In genomic region chr11:47847892-47848635, GRCh38 we compare ENCODE assay signal across 8 cellular contexts. TPM values are rescaled to one million over a fixed set of nuclear protein-coding genes. Genes with fewer than 3 reads are reported as not detected.
DNase-seq lines count a peak whose midpoint lies in the region; ATAC-seq and TF ChIP-seq lines count a peak whose summit lies in the region.

Gene NUP160 (minus strand): TSS chr11:47848350. CDS start chr11:47848318, 32 bp downstream.

- H3K9ac ChIP-seq in HUES48 (ENCODE audit: low read depth, low read length) (peak within 1 kb of the TSS; percentile 100), PC-3 (ENCODE audit: low read length) (peak within 1 kb of the TSS; percentile 92), mucosa of rectum (ENCODE audit: low read depth in 1 of 2, low read length in 2 of 2) (peak within 1 kb of the TSS; percentile 80 to 95)

- no peaks in the 10 kb centered on the region for H3K9me2 ChIP-seq in PC-3 (replicated peaks; ENCODE audit: low read length)

- H3K4me1 ChIP-seq in HUES48 (ENCODE audit: control insufficient read depth, insufficient read depth, low read length) (peaks cover 12% of the 10 kb centered on the region), PC-3 (ENCODE audit: insufficient read depth, low read length) (peaks cover 12% of the 10 kb centered on the region), esophagus (ENCODE audit: control insufficient read depth in 2 of 2, insufficient read depth in 2 of 2, low read length in 1 of 2) (peaks cover 0 to 2% of the 10 kb centered on the region in 2 donors), mucosa of rectum (ENCODE audit: control insufficient read depth in 2 of 2, insufficient read depth in 2 of 2, low read length in 2 of 2) (peaks cover 9 to 14% of the 10 kb centered on the region in 2 donors)

- H2AFZ ChIP-seq in PC-3 (ENCODE audit: low read length) = peak within 1 kb of the TSS; percentile 83

- peaks cover 48% of the 10 kb centered on the region for H3K79me2 ChIP-seq in PC-3 (ENCODE audit: low read length)

- H3K4me1 Mint-ChIP-seq in Calu3 (ENCODE audit: low read depth, unreplicated experiment) = peaks cover 22% of the 10 kb centered on the region
- H3K4me1 Mint-ChIP-seq in activated T-cell treated with anti-CD3 and anti-CD28 coated beads, Interleukin-2, amount 50 U/mL, for 24 hours (ENCODE audit: low read depth) = peaks cover 42% of the 10 kb centered on the region

- no TSS peak for BruUV-seq in Calu3 (replicated peaks; lab: Mats Ljungman, UMichigan)
- BruUV-seq in PC-3 (replicated peaks; lab: Mats Ljungman, UMichigan) = TSS peak; percentile 70

- peak within 1 kb of the TSS; percentile 87 for H3K4me3 Mint-ChIP-seq in Calu3 (ENCODE audit: low read depth, unreplicated experiment)
- H3K4me3 Mint-ChIP-seq in activated T-cell treated with anti-CD3 and anti-CD28 coated beads, Interleukin-2, amount 50 U/mL, for 24 hours = peak within 1 kb of the TSS; percentile 98

- H3K27me3 ChIP-seq in HUES48 (ENCODE audit: control insufficient read depth, insufficient read depth, low read length) (no peaks in the 10 kb centered on the region), PC-3 (ENCODE audit: low read length) (no peaks in the 10 kb centered on the region), esophagus (ENCODE audit: control insufficient read depth in 1 of 2, insufficient read depth in 2 of 2, low read length in 2 of 2) (no peaks in the 10 kb centered on the region), mucosa of rectum (ENCODE audit: control insufficient read depth in 2 of 2, insufficient read depth in 2 of 2, low read length in 2 of 2) (no peaks in the 10 kb centered on the region)

- H3K36me3 Mint-ChIP-seq in Calu3 (ENCODE audit: insufficient read depth, unreplicated experiment) = peaks cover 35% of the 10 kb centered on the region
- H3K36me3 Mint-ChIP-seq in activated T-cell treated with anti-CD3 and anti-CD28 coated beads, Interleukin-2, amount 50 U/mL, for 24 hours (ENCODE audit: low read depth) = peaks cover 35% of the 10 kb centered on the region

- H3K36me3 ChIP-seq in HUES48 (ENCODE audit: control insufficient read depth, insufficient read depth, low read length) (peaks cover 39% of the 10 kb centered on the region), PC-3 (ENCODE audit: low read depth, low read length) (peaks cover 14% of the 10 kb centered on the region), esophagus (ENCODE audit: control insufficient read depth in 2 of 2, insufficient read depth in 2 of 2, low read length in 1 of 2) (peaks cover 0 to 5% of the 10 kb centered on the region in 2 donors), mucosa of rectum (ENCODE audit: control insufficient read depth in 2 of 2, insufficient read depth in 2 of 2, low read length in 2 of 2) (peaks cover 7 to 12% of the 10 kb centered on the region in 2 donors)

- H3F3A ChIP-seq in PC-3 (ENCODE audit: low read length, unreplicated experiment) = no peaks in the 10 kb centered on the region

- no peaks in the 10 kb centered on the region for H3K9me3 Mint-ChIP-seq in Calu3 (ENCODE audit: low read depth, unreplicated experiment)
- H3K9me3 Mint-ChIP-seq in activated T-cell treated with anti-CD3 and anti-CD28 coated beads, Interleukin-2, amount 50 U/mL, for 24 hours = no peaks in the 10 kb centered on the region

- POLR2A ChIA-PET in PC-3 (lab: Charles Lee; ENCODE audit: unreplicated experiment) = interaction anchor here (0.6 kb wide), 2 partner anchors 22 to 1372 kb away, joined by 4 to 8 read pairs; no protein-coding TSS in a partner anchor

- H3K27ac ChIP-seq in HUES48 (ENCODE audit: low read depth, low read length) (peak within 1 kb of the TSS; percentile 98), PC-3 (ENCODE audit: low read length) (peak within 1 kb of the TSS; percentile 52), esophagus (ENCODE audit: low read depth in 2 of 2, low read length in 1 of 2) (peak within 1 kb of the TSS; percentile 94 to 97), mucosa of rectum (ENCODE audit: low read depth in 2 of 2, low read length in 2 of 2) (peak within 1 kb of the TSS; percentile 88 to 93)

- peak; percentile 80 for ATAC-seq in GM21390 (IDR thresholded peaks at IDR 0.05; ENCODE audit: unreplicated experiment)
- peak; percentile 89 for ATAC-seq in PC-3

- H3K4me2 ChIP-seq in PC-3 (ENCODE audit: low read length) = peak within 1 kb of the TSS; percentile 86

- peak within 1 kb of the TSS; percentile 89 for H3K27ac Mint-ChIP-seq in Calu3 (ENCODE audit: unreplicated experiment)
- peak within 1 kb of the TSS; percentile 99 for H3K27ac Mint-ChIP-seq in activated T-cell treated with anti-CD3 and anti-CD28 coated beads, Interleukin-2, amount 50 U/mL, for 24 hours

- TF ChIP-seq CTCF in Calu3 (IDR thresholded peaks at IDR 0.05; ENCODE audit: unreplicated experiment) (no peak), PC-3 (conservative IDR thresholded peaks at IDR 0.05; ENCODE audit: low read depth, low read length) (no peak)

- DNase-seq in Calu3 (peak; percentile 91), PC-3 (peak; percentile 61)
- DNase-seq in activated T-cell treated with anti-CD3 and anti-CD28 coated beads, Interleukin-2, amount 50 U/mL, for 24 hours = peak; percentile 96
- DNase-seq in stimulated activated CD8-positive, alpha-beta memory T cell treated with anti-CD3 and anti-CD28 coated beads, Interleukin-4, amount 100 ng/mL, for 4 hours (ENCODE audit: low read depth in 2 of 2, low spot score in 1 of 2) = peak; percentile 73 to 78

- WGBS in esophagus, 2 donors = 0 to 1% methylated on average over 54 to 58 of the region's 58 CpGs

- H3K4me3 ChIP-seq in HUES48 (ENCODE audit: low read depth, low read length) (peak within 1 kb of the TSS; percentile 99), PC-3 (ENCODE audit: low read length) (peak within 1 kb of the TSS; percentile 85), esophagus (ENCODE audit: low read depth in 1 of 2, low read length in 2 of 2) (peak within 1 kb of the TSS; percentile 82 to 92), mucosa of rectum (ENCODE audit: low read length in 2 of 2) (peak within 1 kb of the TSS; percentile 89 to 100)

- H3K9me3 ChIP-seq in HUES48 (ENCODE audit: control insufficient read depth, insufficient read depth, low read length) (no peaks in the 10 kb centered on the region), PC-3 (ENCODE audit: low read length) (no peaks in the 10 kb centered on the region), esophagus (ENCODE audit: control insufficient read depth in 2 of 2, insufficient read depth in 1 of 2, low read depth in 1 of 2, low read length in 1 of 2) (no peaks in the 10 kb centered on the region), mucosa of rectum (ENCODE audit: control insufficient read depth in 2 of 2, low read length in 2 of 2) (no peaks in the 10 kb centered on the region)

- no peaks in the 10 kb centered on the region for H3K27me3 Mint-ChIP-seq in Calu3 (ENCODE audit: unreplicated experiment)
- no peaks in the 10 kb centered on the region for H3K27me3 Mint-ChIP-seq in activated T-cell treated with anti-CD3 and anti-CD28 coated beads, Interleukin-2, amount 50 U/mL, for 24 hours

- CTCF ChIA-PET in Calu3 (lab: Charles Lee) = interaction anchor here (1.0 kb wide), 1 partner anchor 76 kb away, joined by 5 read pairs; no protein-coding TSS in a partner anchor
- CTCF ChIA-PET in PC-3 (lab: Charles Lee) = no interaction called here

- intact Hi-C loops in Calu3 (cut with micrococcal nuclease; ENCODE audit: unreplicated experiment) (no loop called here), PC-3 (cut with micrococcal nuclease) (loop anchor here (2.0 to 5.0 kb wide), 2 partner anchors 81 to 205 kb away; partner anchors contain the start of genes FNBP4 and MTCH2)

- H4K20me1 ChIP-seq in PC-3 (ENCODE audit: low read length) = no peaks in the 10 kb centered on the region

RNA-seq across cellular contexts. Expression of gene NUP160, which starts in this region (rescaled TPM):
- total RNA-seq in Calu3 (2022) = 50.6 and 54.7 TPM in 2 replicates
- 23.0 and 25.9 TPM in 2 replicates for total RNA-seq in PC-3 (2014; rRNA removed)
- 10 to 100 TPM; 10.4 to 10.9 TPM for polyA plus RNA-seq in esophagus

Comparison
In these comparisons a context has a peak if more than half of its experiments do, and no peak if none do; other contexts are left out.
1. Peak in every context shown above with its lines: DNase-seq, ATAC-seq, H3K4me3 ChIP-seq and H3K27ac ChIP-seq.